Comparison of ENCODE assay signal across 11 cellular contexts in the genomic region with DNA sequence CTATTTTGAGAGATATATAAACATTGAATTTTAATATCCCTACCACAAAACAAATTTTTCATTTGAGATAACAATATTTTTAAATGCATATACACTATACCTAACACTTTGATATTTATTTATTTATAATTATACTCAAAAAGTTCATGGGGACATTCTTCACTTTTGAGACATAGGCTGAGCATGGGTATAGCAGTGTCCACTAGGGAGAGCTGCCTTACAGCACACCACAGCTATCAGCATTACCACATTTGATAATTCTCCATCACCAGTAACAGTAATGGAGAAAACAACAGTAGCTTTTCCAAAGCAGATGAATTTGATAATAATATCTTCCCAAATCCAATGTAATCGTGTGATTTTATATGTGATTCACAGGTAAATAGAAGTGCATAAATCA.
DNase-seq lines count a peak whose midpoint lies in the region; ATAC-seq and TF ChIP-seq lines count a peak whose summit lies in the region.
"Had no signal": no experiment of that assay in that cellular context is flagged by ENCODE, and none has a peak within 500 bp of the region (broad histone marks: within the 10 kb centered on the region; RNA-seq: fewer than 3 reads in every experiment).

No MANE protein-coding gene starts in this region.

- ATAC-seq in Right ventricle myocardium superior (ENCODE audit: poor library complexity): peak; percentile 60
- no peak for ATAC-seq in left cardiac atrium
- ATAC-seq in HG03196 (IDR thresholded peaks at IDR 0.05; ENCODE audit: unreplicated experiment): no peak
- ATAC-seq in HG02870 (IDR thresholded peaks at IDR 0.05; ENCODE audit: unreplicated experiment): no peak
- ATAC-seq in GM19467 (IDR thresholded peaks at IDR 0.05; ENCODE audit: unreplicated experiment): no peak
- ATAC-seq: stimulated activated naive CD8-positive, alpha-beta T cell treated with anti-CD3 and anti-CD28 coated beads, Interleukin-15, Interleukin-2, amounts not matched to agents 100 U/mL and 50 U/mL, for 24 hours; T-cell had no signal

- no peaks in the 10 kb centered on the region for H3K79me2 ChIP-seq in OCI-LY3 (ENCODE audit: low read length)

- H2AFZ ChIP-seq in OCI-LY3 (ENCODE audit: low read depth, low read length): no peak overlapping the region

- H3K9ac ChIP-seq in OCI-LY3 (ENCODE audit: low read length): no peak overlapping the region

- H3K36me3 ChIP-seq in OCI-LY3 (replicated peaks; ENCODE audit: low read depth, low read length) (no peaks in the 10 kb centered on the region), uterus (no peaks in the 10 kb centered on the region)

- no peaks in the 10 kb centered on the region for H4K20me1 ChIP-seq in OCI-LY3 (ENCODE audit: insufficient read depth, low read length)

- H3K27me3 ChIP-seq in OCI-LY3 (ENCODE audit: low read depth, low read length) (no peaks in the 10 kb centered on the region), uterus (no peaks in the 10 kb centered on the region)

- H3K9me3 ChIP-seq in OCI-LY3 (ENCODE audit: insufficient read depth, low read length) (no peaks in the 10 kb centered on the region), uterus (no peaks in the 10 kb centered on the region)

- TF ChIP-seq CTCF in OCI-LY3 (IDR thresholded peaks at IDR 0.05; ENCODE audit: low read depth, low read length) (peak; percentile 60), fibroblast of villous mesenchyme (IDR thresholded peaks at IDR 0.05; ENCODE audit: insufficient read depth, low read depth, low read length) (peak; percentile 51), uterus (IDR thresholded peaks at IDR 0.05) (peak in 3 of 4 experiments; percentile 21 to 32 (median 22))

- no peak for TF ChIP-seq POLR2A in uterus (IDR thresholded peaks at IDR 0.05)

- DNase-seq in Right ventricle myocardium superior (no peak), left cardiac atrium (no peak), fibroblast of villous mesenchyme (ENCODE audit: low read depth) (peak; percentile 21), uterus (no peak)
- DNase-seq: caudate nucleus; stimulated activated naive CD8-positive, alpha-beta T cell treated with anti-CD3 and anti-CD28 coated beads, Interleukin-15, Interleukin-2, amounts not matched to agents 100 U/mL and 50 U/mL, for 24 hours; T-cell had no signal

- intact Hi-C loops in Right ventricle myocardium superior (cut with DNase I): no loop called here
- intact Hi-C loops in left cardiac atrium (cut with DNase I): no loop called here
- intact Hi-C loops in uterus (cut with DNase I; ENCODE audit: low total_unique reads): no loop called here

- H3K27ac ChIP-seq in OCI-LY3 (ENCODE audit: low read length): no peak overlapping the region
- no peak overlapping the region for H3K27ac ChIP-seq in uterus

- H3K4me1 ChIP-seq in OCI-LY3 (ENCODE audit: low read length) (no peaks in the 10 kb centered on the region), uterus (no peaks in the 10 kb centered on the region)

- H3K4me3 ChIP-seq in OCI-LY3 (ENCODE audit: low read length) (no peak overlapping the region), fibroblast of villous mesenchyme (ENCODE audit: low read depth, low read length) (no peak overlapping the region), uterus (no peak overlapping the region)

- H3K4me2 ChIP-seq in OCI-LY3 (ENCODE audit: low read length): no peak overlapping the region
